ENCODE assay signal across 1 cellular context in the genomic region with DNA sequence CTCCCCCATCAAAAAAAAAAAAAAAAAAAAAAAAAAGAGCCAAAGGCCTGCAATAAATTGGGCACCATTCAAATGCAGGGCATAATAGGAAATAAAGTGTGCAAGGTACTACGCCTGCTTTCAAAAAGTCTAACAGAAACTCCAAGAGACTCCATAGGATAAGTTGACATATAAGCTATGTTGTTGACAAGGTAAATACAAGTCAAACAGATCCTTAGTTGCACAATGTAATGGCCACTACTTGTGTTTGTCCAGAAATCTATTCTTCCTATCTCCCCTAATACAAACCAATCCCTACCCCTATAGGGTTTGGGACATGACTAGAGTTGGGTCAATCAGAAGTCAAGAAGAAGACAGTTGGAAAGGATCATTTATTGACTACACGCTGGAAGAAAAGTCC.
TF ChIP-seq lines count a peak whose summit lies in the region.

No MANE protein-coding gene starts in this region.

TF ChIP-seq in HepG2, 621 proteins besides CTCF, POLR2A, EP300 and RAD21 (continued from another document and continues in another):
- TF ChIP-seq, protein P1, sequence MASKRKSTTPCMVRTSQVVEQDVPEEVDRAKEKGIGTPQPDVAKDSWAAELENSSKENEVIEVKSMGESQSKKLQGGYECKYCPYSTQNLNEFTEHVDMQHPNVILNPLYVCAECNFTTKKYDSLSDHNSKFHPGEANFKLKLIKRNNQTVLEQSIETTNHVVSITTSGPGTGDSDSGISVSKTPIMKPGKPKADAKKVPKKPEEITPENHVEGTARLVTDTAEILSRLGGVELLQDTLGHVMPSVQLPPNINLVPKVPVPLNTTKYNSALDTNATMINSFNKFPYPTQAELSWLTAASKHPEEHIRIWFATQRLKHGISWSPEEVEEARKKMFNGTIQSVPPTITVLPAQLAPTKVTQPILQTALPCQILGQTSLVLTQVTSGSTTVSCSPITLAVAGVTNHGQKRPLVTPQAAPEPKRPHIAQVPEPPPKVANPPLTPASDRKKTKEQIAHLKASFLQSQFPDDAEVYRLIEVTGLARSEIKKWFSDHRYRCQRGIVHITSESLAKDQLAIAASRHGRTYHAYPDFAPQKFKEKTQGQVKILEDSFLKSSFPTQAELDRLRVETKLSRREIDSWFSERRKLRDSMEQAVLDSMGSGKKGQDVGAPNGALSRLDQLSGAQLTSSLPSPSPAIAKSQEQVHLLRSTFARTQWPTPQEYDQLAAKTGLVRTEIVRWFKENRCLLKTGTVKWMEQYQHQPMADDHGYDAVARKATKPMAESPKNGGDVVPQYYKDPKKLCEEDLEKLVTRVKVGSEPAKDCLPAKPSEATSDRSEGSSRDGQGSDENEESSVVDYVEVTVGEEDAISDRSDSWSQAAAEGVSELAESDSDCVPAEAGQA (IDR thresholded peaks at IDR 0.05; ENCODE audit: low read depth), result no peak
- TF ChIP-seq, protein P1 (CRISPR knock-in tag; IDR thresholded peaks at IDR 0.05; ENCODE audit: borderline replicate concordance), result no peak
- TF ChIP-seq, protein P2, sequence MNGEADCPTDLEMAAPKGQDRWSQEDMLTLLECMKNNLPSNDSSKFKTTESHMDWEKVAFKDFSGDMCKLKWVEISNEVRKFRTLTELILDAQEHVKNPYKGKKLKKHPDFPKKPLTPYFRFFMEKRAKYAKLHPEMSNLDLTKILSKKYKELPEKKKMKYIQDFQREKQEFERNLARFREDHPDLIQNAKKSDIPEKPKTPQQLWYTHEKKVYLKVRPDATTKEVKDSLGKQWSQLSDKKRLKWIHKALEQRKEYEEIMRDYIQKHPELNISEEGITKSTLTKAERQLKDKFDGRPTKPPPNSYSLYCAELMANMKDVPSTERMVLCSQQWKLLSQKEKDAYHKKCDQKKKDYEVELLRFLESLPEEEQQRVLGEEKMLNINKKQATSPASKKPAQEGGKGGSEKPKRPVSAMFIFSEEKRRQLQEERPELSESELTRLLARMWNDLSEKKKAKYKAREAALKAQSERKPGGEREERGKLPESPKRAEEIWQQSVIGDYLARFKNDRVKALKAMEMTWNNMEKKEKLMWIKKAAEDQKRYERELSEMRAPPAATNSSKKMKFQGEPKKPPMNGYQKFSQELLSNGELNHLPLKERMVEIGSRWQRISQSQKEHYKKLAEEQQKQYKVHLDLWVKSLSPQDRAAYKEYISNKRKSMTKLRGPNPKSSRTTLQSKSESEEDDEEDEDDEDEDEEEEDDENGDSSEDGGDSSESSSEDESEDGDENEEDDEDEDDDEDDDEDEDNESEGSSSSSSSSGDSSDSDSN (CRISPR knock-in tag; IDR thresholded peaks at IDR 0.05), result no peak
- no peak for TF ChIP-seq TBX3 (IDR thresholded peaks at IDR 0.05; ENCODE audit: borderline replicate concordance)
- TF ChIP-seq ZNF292 (CRISPR knock-in tag; IDR thresholded peaks at IDR 0.05; ENCODE audit: borderline replicate concordance, low read depth), result no peak
- peak; percentile 61; the same call in 1 of the 2 replicates for TF ChIP-seq CEBPB (IDR thresholded peaks at IDR 0.05; ENCODE audit: borderline replicate concordance, low read depth, low read length)
- TF ChIP-seq PLRG1 (conservative IDR thresholded peaks at IDR 0.05), result no peak
- TF ChIP-seq FOXA3 (CRISPR knock-in tag; IDR thresholded peaks at IDR 0.05), result peak; percentile 85
- TF ChIP-seq TOPORS (CRISPR knock-in tag; IDR thresholded peaks at IDR 0.05), result no peak
- no peak for TF ChIP-seq ZNF557 (CRISPR knock-in tag; IDR thresholded peaks at IDR 0.05)
- no peak for TF ChIP-seq RXRA (CRISPR knock-in tag; IDR thresholded peaks at IDR 0.05)
- TF ChIP-seq MBD4 (IDR thresholded peaks at IDR 0.05; ENCODE audit: borderline replicate concordance, low read length), result no peak
- TF ChIP-seq, protein P3, sequence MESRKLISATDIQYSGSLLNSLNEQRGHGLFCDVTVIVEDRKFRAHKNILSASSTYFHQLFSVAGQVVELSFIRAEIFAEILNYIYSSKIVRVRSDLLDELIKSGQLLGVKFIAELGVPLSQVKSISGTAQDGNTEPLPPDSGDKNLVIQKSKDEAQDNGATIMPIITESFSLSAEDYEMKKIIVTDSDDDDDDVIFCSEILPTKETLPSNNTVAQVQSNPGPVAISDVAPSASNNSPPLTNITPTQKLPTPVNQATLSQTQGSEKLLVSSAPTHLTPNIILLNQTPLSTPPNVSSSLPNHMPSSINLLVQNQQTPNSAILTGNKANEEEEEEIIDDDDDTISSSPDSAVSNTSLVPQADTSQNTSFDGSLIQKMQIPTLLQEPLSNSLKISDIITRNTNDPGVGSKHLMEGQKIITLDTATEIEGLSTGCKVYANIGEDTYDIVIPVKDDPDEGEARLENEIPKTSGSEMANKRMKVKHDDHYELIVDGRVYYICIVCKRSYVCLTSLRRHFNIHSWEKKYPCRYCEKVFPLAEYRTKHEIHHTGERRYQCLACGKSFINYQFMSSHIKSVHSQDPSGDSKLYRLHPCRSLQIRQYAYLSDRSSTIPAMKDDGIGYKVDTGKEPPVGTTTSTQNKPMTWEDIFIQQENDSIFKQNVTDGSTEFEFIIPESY (CRISPR knock-in tag; IDR thresholded peaks at IDR 0.05), result no peak
- TF ChIP-seq ZNF569 (CRISPR knock-in tag; IDR thresholded peaks at IDR 0.05; ENCODE audit: borderline replicate concordance), result no peak
- TF ChIP-seq PHF21A (CRISPR knock-in tag; IDR thresholded peaks at IDR 0.05), result no peak
- TF ChIP-seq, protein P4, sequence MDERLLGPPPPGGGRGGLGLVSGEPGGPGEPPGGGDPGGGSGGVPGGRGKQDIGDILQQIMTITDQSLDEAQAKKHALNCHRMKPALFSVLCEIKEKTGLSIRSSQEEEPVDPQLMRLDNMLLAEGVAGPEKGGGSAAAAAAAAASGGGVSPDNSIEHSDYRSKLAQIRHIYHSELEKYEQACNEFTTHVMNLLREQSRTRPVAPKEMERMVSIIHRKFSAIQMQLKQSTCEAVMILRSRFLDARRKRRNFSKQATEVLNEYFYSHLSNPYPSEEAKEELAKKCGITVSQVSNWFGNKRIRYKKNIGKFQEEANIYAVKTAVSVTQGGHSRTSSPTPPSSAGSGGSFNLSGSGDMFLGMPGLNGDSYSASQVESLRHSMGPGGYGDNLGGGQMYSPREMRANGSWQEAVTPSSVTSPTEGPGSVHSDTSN (CRISPR knock-in tag; IDR thresholded peaks at IDR 0.05), result no peak
- no peak for TF ChIP-seq SNAPC2 (CRISPR knock-in tag; IDR thresholded peaks at IDR 0.05)
- no peak for TF ChIP-seq SOX13 (IDR thresholded peaks at IDR 0.05)
- peak in 1 of 2 experiments; percentile 54; a peak in 2 of 4 replicates for TF ChIP-seq SOX13 (CRISPR knock-in tag; conservative IDR thresholded peaks at IDR 0.05 in 1 of 2, IDR thresholded peaks at IDR 0.05 in 1 of 2)
- TF ChIP-seq FOXM1 (CRISPR knock-in tag; IDR thresholded peaks at IDR 0.05), result no peak
- TF ChIP-seq, protein P5, sequence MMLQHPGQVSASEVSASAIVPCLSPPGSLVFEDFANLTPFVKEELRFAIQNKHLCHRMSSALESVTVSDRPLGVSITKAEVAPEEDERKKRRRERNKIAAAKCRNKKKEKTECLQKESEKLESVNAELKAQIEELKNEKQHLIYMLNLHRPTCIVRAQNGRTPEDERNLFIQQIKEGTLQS (CRISPR knock-in tag; IDR thresholded peaks at IDR 0.05), result no peak
- TF ChIP-seq ZNF891 (CRISPR knock-in tag; IDR thresholded peaks at IDR 0.05), result no peak
- TF ChIP-seq FOSL1 (CRISPR knock-in tag; IDR thresholded peaks at IDR 0.05; ENCODE audit: borderline replicate concordance), result no peak
- TF ChIP-seq BCL6 (CRISPR knock-in tag; IDR thresholded peaks at IDR 0.05), result no peak
- no peak for TF ChIP-seq ZFP37 (CRISPR knock-in tag; IDR thresholded peaks at IDR 0.05; ENCODE audit: borderline replicate concordance)
- TF ChIP-seq ZFP36L2 (CRISPR knock-in tag; IDR thresholded peaks at IDR 0.05), result no peak
- TF ChIP-seq CENPX (CRISPR knock-in tag; IDR thresholded peaks at IDR 0.05), result no peak
- TF ChIP-seq, protein P6, sequence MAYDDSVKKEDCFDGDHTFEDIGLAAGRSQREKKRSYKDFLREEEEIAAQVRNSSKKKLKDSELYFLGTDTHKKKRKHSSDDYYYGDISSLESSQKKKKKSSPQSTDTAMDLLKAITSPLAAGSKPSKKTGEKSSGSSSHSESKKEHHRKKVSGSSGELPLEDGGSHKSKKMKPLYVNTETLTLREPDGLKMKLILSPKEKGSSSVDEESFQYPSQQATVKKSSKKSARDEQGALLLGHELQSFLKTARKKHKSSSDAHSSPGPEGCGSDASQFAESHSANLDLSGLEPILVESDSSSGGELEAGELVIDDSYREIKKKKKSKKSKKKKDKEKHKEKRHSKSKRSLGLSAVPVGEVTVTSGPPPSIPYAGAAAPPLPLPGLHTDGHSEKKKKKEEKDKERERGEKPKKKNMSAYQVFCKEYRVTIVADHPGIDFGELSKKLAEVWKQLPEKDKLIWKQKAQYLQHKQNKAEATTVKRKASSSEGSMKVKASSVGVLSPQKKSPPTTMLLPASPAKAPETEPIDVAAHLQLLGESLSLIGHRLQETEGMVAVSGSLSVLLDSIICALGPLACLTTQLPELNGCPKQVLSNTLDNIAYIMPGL (CRISPR knock-in tag; IDR thresholded peaks at IDR 0.05; ENCODE audit: borderline replicate concordance in 1 of 2, low read depth in 1 of 2), result no peak
- TF ChIP-seq, protein P7, sequence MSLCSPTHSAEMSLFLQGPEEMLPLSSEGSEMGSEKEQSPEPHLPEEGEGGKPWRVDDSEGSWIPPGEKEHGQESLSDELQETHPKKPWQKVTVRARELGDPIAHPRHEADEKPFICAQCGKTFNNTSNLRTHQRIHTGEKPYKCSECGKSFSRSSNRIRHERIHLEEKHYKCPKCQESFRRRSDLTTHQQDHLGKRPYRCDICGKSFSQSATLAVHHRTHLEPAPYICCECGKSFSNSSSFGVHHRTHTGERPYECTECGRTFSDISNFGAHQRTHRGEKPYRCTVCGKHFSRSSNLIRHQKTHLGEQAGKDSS (CRISPR knock-in tag; IDR thresholded peaks at IDR 0.05; ENCODE audit: borderline replicate concordance, low read depth), result no peak
- TF ChIP-seq HDAC2 (CRISPR knock-in tag; IDR thresholded peaks at IDR 0.05), result no peak
- no peak for TF ChIP-seq NR2C2 (CRISPR knock-in tag; IDR thresholded peaks at IDR 0.05; ENCODE audit: borderline replicate concordance)
- TF ChIP-seq, protein P8, sequence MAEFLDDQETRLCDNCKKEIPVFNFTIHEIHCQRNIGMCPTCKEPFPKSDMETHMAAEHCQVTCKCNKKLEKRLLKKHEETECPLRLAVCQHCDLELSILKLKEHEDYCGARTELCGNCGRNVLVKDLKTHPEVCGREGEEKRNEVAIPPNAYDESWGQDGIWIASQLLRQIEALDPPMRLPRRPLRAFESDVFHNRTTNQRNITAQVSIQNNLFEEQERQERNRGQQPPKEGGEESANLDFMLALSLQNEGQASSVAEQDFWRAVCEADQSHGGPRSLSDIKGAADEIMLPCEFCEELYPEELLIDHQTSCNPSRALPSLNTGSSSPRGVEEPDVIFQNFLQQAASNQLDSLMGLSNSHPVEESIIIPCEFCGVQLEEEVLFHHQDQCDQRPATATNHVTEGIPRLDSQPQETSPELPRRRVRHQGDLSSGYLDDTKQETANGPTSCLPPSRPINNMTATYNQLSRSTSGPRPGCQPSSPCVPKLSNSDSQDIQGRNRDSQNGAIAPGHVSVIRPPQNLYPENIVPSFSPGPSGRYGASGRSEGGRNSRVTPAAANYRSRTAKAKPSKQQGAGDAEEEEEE (CRISPR knock-in tag; IDR thresholded peaks at IDR 0.05; ENCODE audit: borderline replicate concordance), result no peak
- no peak for TF ChIP-seq FOXA1 (IDR thresholded peaks at IDR 0.05)
- TF ChIP-seq FOXA1 (CRISPR knock-in tag; IDR thresholded peaks at IDR 0.05), result 0 out of 2 replicates have a peak, but pooled peaks have one; percentile 46
- TF ChIP-seq FOXJ3 (CRISPR knock-in tag; IDR thresholded peaks at IDR 0.05; ENCODE audit: borderline replicate concordance), result no peak
- TF ChIP-seq HNRNPUL1 (IDR thresholded peaks at IDR 0.05; ENCODE audit: low read depth, low read length), result no peak
- no peak for TF ChIP-seq HNF4G (IDR thresholded peaks at IDR 0.05; ENCODE audit: borderline replicate concordance, low read depth, low read length)
- TF ChIP-seq HNF4G (CRISPR knock-in tag; IDR thresholded peaks at IDR 0.05; ENCODE audit: borderline replicate concordance, low read depth), result no peak
- no peak for TF ChIP-seq ZNF367 (CRISPR knock-in tag; IDR thresholded peaks at IDR 0.05; ENCODE audit: borderline replicate concordance)
- TF ChIP-seq ZNF777 (CRISPR knock-in tag; IDR thresholded peaks at IDR 0.05), result no peak
- no peak for TF ChIP-seq GPN1 (CRISPR knock-in tag; IDR thresholded peaks at IDR 0.05; ENCODE audit: borderline replicate concordance)
- TF ChIP-seq, protein P9, sequence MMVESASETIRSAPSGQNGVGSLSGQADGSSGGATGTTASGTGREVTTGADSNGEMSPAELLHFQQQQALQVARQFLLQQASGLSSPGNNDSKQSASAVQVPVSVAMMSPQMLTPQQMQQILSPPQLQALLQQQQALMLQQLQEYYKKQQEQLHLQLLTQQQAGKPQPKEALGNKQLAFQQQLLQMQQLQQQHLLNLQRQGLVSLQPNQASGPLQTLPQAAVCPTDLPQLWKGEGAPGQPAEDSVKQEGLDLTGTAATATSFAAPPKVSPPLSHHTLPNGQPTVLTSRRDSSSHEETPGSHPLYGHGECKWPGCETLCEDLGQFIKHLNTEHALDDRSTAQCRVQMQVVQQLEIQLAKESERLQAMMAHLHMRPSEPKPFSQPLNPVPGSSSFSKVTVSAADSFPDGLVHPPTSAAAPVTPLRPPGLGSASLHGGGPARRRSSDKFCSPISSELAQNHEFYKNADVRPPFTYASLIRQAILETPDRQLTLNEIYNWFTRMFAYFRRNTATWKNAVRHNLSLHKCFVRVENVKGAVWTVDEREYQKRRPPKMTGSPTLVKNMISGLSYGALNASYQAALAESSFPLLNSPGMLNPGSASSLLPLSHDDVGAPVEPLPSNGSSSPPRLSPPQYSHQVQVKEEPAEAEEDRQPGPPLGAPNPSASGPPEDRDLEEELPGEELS (CRISPR knock-in tag; IDR thresholded peaks at IDR 0.05), result peak; percentile 51
- TF ChIP-seq RORA (CRISPR knock-in tag; IDR thresholded peaks at IDR 0.05), result no peak
